In genomic region chrX:69210513-69211065, GRCh38 we compare ENCODE assay signal across 19 cellular contexts. TPM values are rescaled to one million over a fixed set of nuclear protein-coding genes. Genes with fewer than 3 reads are reported as not detected.
A peak's percentile ranks its signal among the peaks of the same experiment; 100 is the strongest.
DNase-seq lines count a peak whose midpoint lies in the region; ATAC-seq and TF ChIP-seq lines count a peak whose summit lies in the region.
"Had no signal": no experiment of that assay in that cellular context is flagged by ENCODE, and none has a peak within 500 bp of the region (broad histone marks: within the 10 kb centered on the region; RNA-seq: fewer than 3 reads in every experiment).

No MANE protein-coding gene starts in this region.

- H2BK15ac ChIP-seq in IMR-90 (ENCODE audit: low read depth, low read length), result no peak overlapping the region

- H3K9ac ChIP-seq in IMR-90 (ENCODE audit: low read depth, low read length), result no peak overlapping the region

- no peak for TF ChIP-seq CTCF in IMR-90 (conservative IDR thresholded peaks at IDR 0.05; ENCODE audit: low read depth, low read length)
- TF ChIP-seq CTCF in prostate gland (IDR thresholded peaks at IDR 0.05), result no peak

- no peak overlapping the region for H3K56ac ChIP-seq in IMR-90 (ENCODE audit: extremely low read depth, insufficient read depth, low read length)

- peak; percentile 53; the same call in 1 of the 2 replicates for ATAC-seq in IMR-90 (ENCODE audit: low read depth)
- no peak for ATAC-seq in HG03280 (IDR thresholded peaks at IDR 0.05; ENCODE audit: unreplicated experiment)
- ATAC-seq: GM12878 had no signal

- in situ Hi-C loops in IMR-90 (cut with MboI; ENCODE audit: low sequenced_read_pairs), result no loop called here

- POLR2A ChIA-PET in IMR-90 (lab: Charles Lee; ENCODE audit: unreplicated experiment), result no interaction called here

- BruUV-seq in IMR-90 (replicated peaks; lab: Mats Ljungman, UMichigan), result no TSS peak

- H3K4ac ChIP-seq in IMR-90 (ENCODE audit: low read depth, low read length), result no peak overlapping the region

- DNase-seq in IMR-90 (peak; percentile 19), fibroblast of peridontal ligament (ENCODE audit: extremely low read depth) (peak; percentile 31), prostate gland (ENCODE audit: low spot score) (peak; percentile 6), NCI-H345 treated with DMSO at 0.1 percent for 48 hours (lab: John Stamatoyannopoulos, UW; ENCODE audit: unreplicated experiment) (no peak), NOMO-1 treated with DMSO at 0.1 percent for 48 hours (lab: John Stamatoyannopoulos, UW; ENCODE audit: unreplicated experiment) (no peak)
- DNase-seq: Caco-2; CD4-positive, alpha-beta T cell; DMS 273 treated with DMSO at 0.1 percent for 48 hours; DMS79 treated with DMSO at 0.1 percent for 48 hours; H7; Kasumi-1; NCI-H1694 treated with DMSO at 0.1 percent for 48 hours; NCI-H2081 treated with DMSO at 0.1 percent for 48 hours; NCI-H2171 treated with DMSO at 0.1 percent for 48 hours; NCI-H69; Right ventricle myocardium superior had no signal

- H3K27me3 ChIP-seq in IMR-90 (ENCODE audit: control insufficient read depth, insufficient read depth, low read length) (peaks cover 56% of the 10 kb centered on the region), prostate gland (replicated peaks; ENCODE audit: insufficient read depth) (no peaks in the 10 kb centered on the region)

- no peak overlapping the region for H2BK120ac ChIP-seq in IMR-90 (ENCODE audit: low read depth, low read length)

- no peak overlapping the region for H4K8ac ChIP-seq in IMR-90 (ENCODE audit: low read depth in 2 of 2, low read length in 2 of 2)

- H3K9me1 ChIP-seq in IMR-90 (ENCODE audit: insufficient read depth, low read length), result no peaks in the 10 kb centered on the region

- H3K4me1 ChIP-seq in IMR-90 (ENCODE audit: control insufficient read depth, insufficient read depth, low read length), result no peaks in the 10 kb centered on the region
- no peaks in the 10 kb centered on the region for H3K4me1 ChIP-seq in prostate gland (replicated peaks)
- H3K4me1 ChIP-seq: Caco-2 had no signal

- no peak overlapping the region for H2BK20ac ChIP-seq in IMR-90 (ENCODE audit: low read depth, low read length)

- H3K14ac ChIP-seq in IMR-90 (replicated peaks; ENCODE audit: low read depth, low read length), result no peak overlapping the region

- H3K4me3 ChIP-seq in IMR-90 (ENCODE audit: insufficient read depth, low read depth, low read length) (no peak overlapping the region), prostate gland (no peak overlapping the region)
- H3K4me3 ChIP-seq: GM12878 had no signal

- no peak overlapping the region for H3K4me2 ChIP-seq in IMR-90 (ENCODE audit: low read depth, low read length)

- no peak overlapping the region for H2AK9ac ChIP-seq in IMR-90 (replicated peaks; ENCODE audit: low read depth, low read length, poor library complexity)

- H3K27ac ChIP-seq in IMR-90 (ENCODE audit: insufficient read depth, low read length) (no peak overlapping the region), angular gyrus (ENCODE audit: low read depth, low read length) (peak overlapping the region; percentile 19), prostate gland (no peak overlapping the region)

- TF ChIP-seq POLR2A in IMR-90 (IDR thresholded peaks at IDR 0.05; ENCODE audit: low read depth, low read length) (no peak), prostate gland (IDR thresholded peaks at IDR 0.05) (no peak)

- CTCF ChIA-PET in IMR-90 (lab: Yijun Ruan, JAX), result no interaction called here

- dilution Hi-C loops in IMR-90 (cut with HindIII; ENCODE audit: low sequenced_read_pairs, unreplicated experiment), result no loop called here

- H4K20me1 ChIP-seq in IMR-90 (ENCODE audit: insufficient read depth, low read length), result no peaks in the 10 kb centered on the region; the same call in 1 of the 2 replicates

- no peak overlapping the region for H2AFZ ChIP-seq in IMR-90 (replicated peaks; ENCODE audit: low read length, poor library complexity)

- no peak overlapping the region for H3K23ac ChIP-seq in IMR-90 (ENCODE audit: low read depth, low read length)

- no peaks in the 10 kb centered on the region for H3K79me1 ChIP-seq in IMR-90 (ENCODE audit: low read depth in 1 of 2, low read length in 2 of 2)

- intact Hi-C loops in IMR-90 (cut with micrococcal nuclease), result no loop called here
- intact Hi-C loops in prostate gland (cut with DNase I), result no loop called here

- no peak overlapping the region for H2AK5ac ChIP-seq in IMR-90 (ENCODE audit: low read depth, low read length)

- H3K9me3 ChIP-seq in IMR-90 (ENCODE audit: control insufficient read depth, insufficient read depth, low read length) (peaks cover 5% of the 10 kb centered on the region), prostate gland (no peaks in the 10 kb centered on the region)
- H3K9me3 ChIP-seq: Caco-2 had no signal

- TF ChIP-seq RAD21 in IMR-90 (IDR thresholded peaks at IDR 0.05; ENCODE audit: low read length), result no peak

- no peak overlapping the region for H3K18ac ChIP-seq in IMR-90 (ENCODE audit: low read depth, low read length)

- H2BK5ac ChIP-seq in IMR-90 (ENCODE audit: low read depth, low read length, poor library complexity, severe bottlenecking), result no peak overlapping the region

- H4K5ac ChIP-seq in IMR-90 (ENCODE audit: low read depth, low read length), result no peak overlapping the region

- no CpG with 5 or more reads among the region's 5 CpGs for WGBS in IMR-90 (ENCODE audit: extremely low coverage in 2 of 2, insufficient read length in 1 of 2), 2 experiments
- WGBS in prostate gland, result 5% methylated on average over 4 of the region's 5 CpGs

- no peak overlapping the region for H4K91ac ChIP-seq in IMR-90 (ENCODE audit: insufficient read depth, low read depth, low read length)

- H3K36me3 ChIP-seq in IMR-90 (ENCODE audit: control insufficient read depth, insufficient read depth, low read length), result no peaks in the 10 kb centered on the region
- H3K36me3 ChIP-seq in prostate gland, result no peaks in the 10 kb centered on the region

TF ChIP-seq in IMR-90, 13 proteins besides CTCF, POLR2A, EP300 and RAD21:
- no peak for TF ChIP-seq USF2 (IDR thresholded peaks at IDR 0.05; ENCODE audit: low read depth, low read length)
- TF ChIP-seq CEBPB (IDR thresholded peaks at IDR 0.05; ENCODE audit: low read depth, low read length), result no peak
- no peak for TF ChIP-seq ELK1 (IDR thresholded peaks at IDR 0.05; ENCODE audit: borderline replicate concordance, low read depth, low read length)
- no peak for TF ChIP-seq RCOR1 (IDR thresholded peaks at IDR 0.05; ENCODE audit: insufficient replicate concordance, low read length)
- TF ChIP-seq FOS (IDR thresholded peaks at IDR 0.05; ENCODE audit: low read depth, low read length), result no peak
- no peak for TF ChIP-seq BHLHE40 (IDR thresholded peaks at IDR 0.05; ENCODE audit: low read depth, low read length)
- no peak for TF ChIP-seq SMC3 (IDR thresholded peaks at IDR 0.05; ENCODE audit: low read depth, low read length)
- TF ChIP-seq MAZ (IDR thresholded peaks at IDR 0.05; ENCODE audit: borderline replicate concordance, low read depth, low read length), result no peak

RNA-seq across cellular contexts. Expression of gene PJA1, which starts 45.3 kb away (rescaled TPM):
- total RNA-seq in IMR-90 (2012; rRNA removed) (24.4 and 26.7 TPM in 2 replicates), prostate gland (10 to 100 TPM; 28.0 to 89.9 TPM)
- 13.6 and 15.1 TPM in 2 replicates for polyA plus RNA-seq in IMR-90 (2012; rRNA removed)
- 10.4 and 10.6 TPM in 2 replicates for polyA plus RNA-seq in IMR-90 (2012; cell fraction: cytosol; rRNA removed)
- polyA plus RNA-seq in IMR-90 (2012; cell fraction: nucleus; rRNA removed; ENCODE audit: low replicate concordance), result 5.0 and 9.7 TPM in 2 replicates

Comparison
In these comparisons a context has a peak if more than half of its experiments do, and no peak if none do; other contexts are left out.
1. DNase-seq: peak in IMR-90 (single experiment), fibroblast of peridontal ligament (single experiment) and prostate gland (single experiment); none in NCI-H345 treated with DMSO at 0.1 percent for 48 hours (single experiment) and NOMO-1 treated with DMSO at 0.1 percent for 48 hours (single experiment).